Comparison of ENCODE assay signal across 8 cellular contexts in genomic region chr14:102437997-102438922, GRCh38.
DNase-seq lines count a peak whose midpoint lies in the region; ATAC-seq and TF ChIP-seq lines count a peak whose summit lies in the region.

No MANE protein-coding gene starts in this region.

- no peak overlapping the region for H2AFZ ChIP-seq in KMS-11 (ENCODE audit: low read depth)

- no peaks in the 10 kb centered on the region for H3K9me3 Mint-ChIP-seq in neural crest cell

- TF ChIP-seq CTCF in KMS-11 (conservative IDR thresholded peaks at IDR 0.05; ENCODE audit: low read depth, low read length) = peak; percentile 37; the same call in 1 of the 2 replicates
- peak; percentile 66 for TF ChIP-seq CTCF in fibroblast of villous mesenchyme (IDR thresholded peaks at IDR 0.05; ENCODE audit: insufficient read depth, low read depth, low read length)
- TF ChIP-seq CTCF in neural crest cell (conservative IDR thresholded peaks at IDR 0.05) = peak; percentile 89

- peak; percentile 81 for ATAC-seq in stimulated activated naive CD8-positive, alpha-beta T cell treated with anti-CD3 and anti-CD28 coated beads, Interleukin-15, Interleukin-2, amounts not matched to agents 100 U/mL and 50 U/mL, for 24 hours
- no peak for ATAC-seq in GM19351 (IDR thresholded peaks at IDR 0.05; ENCODE audit: unreplicated experiment)

- H3K4me2 ChIP-seq in KMS-11 = no peak overlapping the region

- peaks cover 6% of the 10 kb centered on the region for H3K4me1 ChIP-seq in KMS-11 (ENCODE audit: low read depth, poor library complexity, severe bottlenecking)

- no peak overlapping the region for H3K9ac ChIP-seq in KMS-11

- DNase-seq in DMS53 treated with DMSO at 0.1 percent for 48 hours (lab: John Stamatoyannopoulos, UW; ENCODE audit: unreplicated experiment) (peak; percentile 33), RKO (ENCODE audit: low spot score) (peak; percentile 81), fibroblast of villous mesenchyme (ENCODE audit: low read depth) (peak; percentile 78), neural crest cell (ENCODE audit: low read depth, low spot score) (peak; percentile 91)
- peak; percentile 43 for DNase-seq in activated T-helper 9 cell treated with anti-CD3 and anti-CD28 coated beads, Interleukin-2, amount 50 U/mL, for 16 hours (ENCODE audit: low read depth)
- DNase-seq in stimulated activated naive CD8-positive, alpha-beta T cell treated with anti-CD3 and anti-CD28 coated beads, Interleukin-15, Interleukin-2, amounts not matched to agents 100 U/mL and 50 U/mL, for 24 hours = peak; percentile 74

- H3K27ac ChIP-seq in KMS-11 = no peak overlapping the region

- H4K20me1 ChIP-seq in KMS-11 (ENCODE audit: insufficient read depth) = no peaks in the 10 kb centered on the region

- no peaks in the 10 kb centered on the region for H3K36me3 ChIP-seq in KMS-11 (ENCODE audit: insufficient read depth)

- peaks cover 13% of the 10 kb centered on the region for H3K4me1 Mint-ChIP-seq in neural crest cell

- H3K27me3 ChIP-seq in KMS-11 (ENCODE audit: insufficient read depth, low read depth) = no peaks in the 10 kb centered on the region

- no peaks in the 10 kb centered on the region for H3K79me2 ChIP-seq in KMS-11 (ENCODE audit: insufficient read depth, low read depth)

- H3K27ac Mint-ChIP-seq in neural crest cell (ENCODE audit: unreplicated experiment) = peak overlapping the region; percentile 90

- H3K36me3 Mint-ChIP-seq in neural crest cell (ENCODE audit: low read depth) = peaks cover 5% of the 10 kb centered on the region

- no peaks in the 10 kb centered on the region for H3K27me3 Mint-ChIP-seq in neural crest cell (ENCODE audit: low read depth)

- H3K4me3 ChIP-seq in KMS-11 (IDR thresholded peaks at IDR 0.05; ENCODE audit: insufficient read depth, low read depth, low read length) (no peak overlapping the region), fibroblast of villous mesenchyme (ENCODE audit: low read depth, low read length) (no peak overlapping the region)

- H3K4me3 Mint-ChIP-seq in neural crest cell = peak overlapping the region; percentile 66

Comparison
In these comparisons a context has a peak if more than half of its experiments do, and no peak if none do; other contexts are left out.
1. DNase-seq: peak in every context shown above with its lines; median percentile 91 in neural crest cell; 81 in RKO; 78 in fibroblast of villous mesenchyme; 74 in stimulated activated naive CD8-positive, alpha-beta T cell treated with anti-CD3 and anti-CD28 coated beads, Interleukin-15, Interleukin-2, amounts not matched to agents 100 U/mL and 50 U/mL, for 24 hours; 43 in activated T-helper 9 cell treated with anti-CD3 and anti-CD28 coated beads, Interleukin-2, amount 50 U/mL, for 16 hours; 33 in DMS53 treated with DMSO at 0.1 percent for 48 hours.
2. CTCF ChIP-seq: peak in every context shown above with its lines; median percentile 89 in neural crest cell; 66 in fibroblast of villous mesenchyme; 37 in KMS-11.